11 cellular contexts compared by ENCODE assay signal in the genomic region with DNA sequence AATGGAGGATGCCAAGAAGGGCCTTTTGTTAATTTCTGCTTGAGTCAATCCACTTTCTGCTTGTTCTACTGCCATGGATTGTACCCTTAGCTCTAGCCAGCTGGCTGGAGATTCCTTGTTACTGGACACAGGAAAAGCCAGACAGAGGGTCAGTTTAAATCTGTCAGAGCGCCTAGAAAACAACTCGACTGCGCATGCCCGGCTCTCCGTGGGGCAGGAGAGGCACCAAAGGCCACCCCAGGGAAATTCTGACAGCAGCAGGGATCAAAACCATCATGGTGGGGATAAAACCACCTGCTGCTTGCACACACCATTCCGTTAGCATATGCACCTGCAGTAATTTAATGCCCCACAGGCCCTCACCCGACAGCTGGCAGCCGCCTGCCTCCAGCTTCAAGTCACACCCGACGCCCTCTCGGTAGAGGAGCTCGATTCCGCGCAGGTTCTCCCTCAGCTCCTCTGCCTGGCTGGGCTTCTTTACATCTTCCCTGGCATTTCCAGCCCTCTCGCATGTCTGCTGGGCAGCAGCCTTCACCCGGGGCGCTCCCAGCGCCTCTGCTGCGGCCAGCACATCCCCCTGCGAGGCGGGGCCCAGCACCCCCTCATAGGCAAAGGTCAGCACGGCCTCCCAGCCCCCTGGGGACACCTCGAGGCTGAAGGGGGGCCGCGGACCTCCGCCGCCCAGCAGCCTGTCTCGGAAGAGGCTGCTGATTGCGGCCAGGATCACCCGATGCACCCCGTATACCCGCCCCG. TPM values are rescaled to one million over a fixed set of nuclear protein-coding genes. Genes with fewer than 3 reads are reported as not detected.
A peak's percentile ranks its signal among the peaks of the same experiment; 100 is the strongest.
DNase-seq lines count a peak whose midpoint lies in the region; ATAC-seq and TF ChIP-seq lines count a peak whose summit lies in the region.
"Had no signal": no experiment of that assay in that cellular context is flagged by ENCODE, and none has a peak within 500 bp of the region (broad histone marks: within the 10 kb centered on the region; RNA-seq: fewer than 3 reads in every experiment).

No MANE protein-coding gene starts in this region.

- H3K4me3 ChIP-seq in heart right ventricle, result peak overlapping the region; percentile 13 to 64 (median 52)

- ATAC-seq in heart right ventricle (peak; percentile 52 to 86 (median 65)), GM19328 (IDR thresholded peaks at IDR 0.05; ENCODE audit: unreplicated experiment) (no peak), HG02870 (IDR thresholded peaks at IDR 0.05; ENCODE audit: unreplicated experiment) (no peak), GM18505 (IDR thresholded peaks at IDR 0.05; ENCODE audit: unreplicated experiment) (no peak)

- DNase-seq in Ammon's horn (ENCODE audit: low spot score), result peak; percentile 81
- DNase-seq in amygdala (lab: John Stamatoyannopoulos, UW), result peak in 51 of 56 donors; percentile 17 to 85 (median 60)
- peak; percentile 67 to 82 for DNase-seq in heart right ventricle
- DNase-seq in pons (ENCODE audit: low spot score), result peak; percentile 75
- no peak for DNase-seq in NCI-H226
- DNase-seq: NCI-H1436 had no signal

- peaks cover 0 to 33% (median 17%) of the 10 kb centered on the region in 9 donors for H3K4me1 ChIP-seq in heart right ventricle

- WGBS in heart right ventricle, 2 donors, result 17% methylated on average over 33 of the region's 33 CpGs

- H3K36me3 ChIP-seq in heart right ventricle, result peaks cover 0 to 6% (median 0%) of the 10 kb centered on the region in 9 donors

- TF ChIP-seq POLR2A in GM18505 (IDR thresholded peaks at IDR 0.05; ENCODE audit: borderline replicate concordance, extremely low read depth, insufficient read depth, insufficient read length), result no peak

- H3K9me3 ChIP-seq in heart right ventricle, result no peaks in the 10 kb centered on the region

- intact Hi-C loops in heart right ventricle (cut with DNase I), result no loop called here

- peak overlapping the region; percentile 7 to 82 (median 64) for H3K27ac ChIP-seq in heart right ventricle

- no peak for TF ChIP-seq CTCF in heart right ventricle (IDR thresholded peaks at IDR 0.05)

- peaks cover 0 to 6% (median 0%) of the 10 kb centered on the region in 7 donors for H3K27me3 ChIP-seq in heart right ventricle

RNA-seq across cellular contexts. Expression of a gene that starts 1.1 kb away (rescaled TPM):
- total RNA-seq in heart right ventricle, result 1 to 10 TPM in 2 of 10 donors, under 1 TPM in 8; 0.15 to 1.4 (median 0.40) TPM
- polyA plus RNA-seq in heart right ventricle, result 1 to 10 TPM in 1 of 2 donors, under 1 TPM in 1; 0.13 to 1.2 TPM
- total RNA-seq: glomerular endothelial cell; T-helper 1 cell treated with Interleukin-12 subunit alpha and Interleukin-12 subunit beta and Interleukin-4 antibody, amounts not matched to agents 30 ng/mL and 1 ng/mL, for 36 hours had no signal

RNA-seq across cellular contexts. Expression of a gene that starts 19.7 kb away (rescaled TPM):
- 10 to 100 TPM; 17.6 to 25.3 (median 21.8) TPM for total RNA-seq in heart right ventricle
- 10 to 100 TPM; 32.3 to 37.6 TPM for polyA plus RNA-seq in heart right ventricle

RNA-seq across cellular contexts. Expression of a gene that starts 20.1 kb away (rescaled TPM):
- 100 to 1,000 TPM in 1 of 10 donors, 10 to 100 TPM in 9; 57.1 to 103 (median 70.6) TPM for total RNA-seq in heart right ventricle
- 10 to 100 TPM; 58.5 to 91.7 TPM for polyA plus RNA-seq in heart right ventricle

RNA-seq across cellular contexts. Expression of a gene that starts 21.6 kb away (rescaled TPM):
- 10 to 100 TPM in 4 of 10 donors, 1 to 10 TPM in 6; 6.9 to 17.8 (median 8.6) TPM for total RNA-seq in heart right ventricle
- 10 to 100 TPM in 1 of 2 donors, 1 to 10 TPM in 1; 5.6 to 16.0 TPM for polyA plus RNA-seq in heart right ventricle

RNA-seq across cellular contexts. Expression of a gene that starts 26.4 kb away (rescaled TPM):
- 10 to 100 TPM; 15.5 to 25.3 (median 18.7) TPM for total RNA-seq in heart right ventricle
- 10 to 100 TPM; 18.7 to 31.9 TPM for polyA plus RNA-seq in heart right ventricle

Comparison
In these comparisons a context has a peak if more than half of its experiments do, and no peak if none do; other contexts are left out.
1. ATAC-seq: peak in heart right ventricle (8 of 8); none in GM19328 (single experiment), HG02870 (single experiment) and GM18505 (single experiment).